Comparison of ENCODE assay signal across 4 cellular contexts in genomic region chr1:155193991-155194240, GRCh38. TPM values are rescaled to one million over a fixed set of nuclear protein-coding genes. Genes with fewer than 3 reads are reported as not detected.
DNase-seq lines count a peak whose midpoint lies in the region; TF ChIP-seq lines count a peak whose summit lies in the region.
"Not testable (repeated sequence)": the region's sequence is repeated elsewhere in the genome, so short reads cannot be mapped to it uniquely, and the experiment has no call there.

No MANE protein-coding gene starts in this region.

- WGBS in mesenchymal stem cell: 5% methylated on average over 15 of the region's 16 CpGs

- peaks cover 11% of the 10 kb centered on the region for H3K79me1 ChIP-seq in mesenchymal stem cell (replicated peaks; ENCODE audit: low read length, poor library complexity, severe bottlenecking)

- H2BK12ac ChIP-seq in mesenchymal stem cell (ENCODE audit: low read length in 2 of 2): peak overlapping the region in 1 of 2 experiments; percentile 46

- H3K9ac ChIP-seq in OCI-LY3 (ENCODE audit: low read length) (peak overlapping the region; percentile 89), mesenchymal stem cell (ENCODE audit: low read length) (peak overlapping the region; percentile 96)

- H3K18ac ChIP-seq in mesenchymal stem cell (ENCODE audit: low read depth in 1 of 2, low read length in 2 of 2): peak overlapping the region; percentile 93 to 97

- H2AK5ac ChIP-seq in mesenchymal stem cell (ENCODE audit: low read length, severe bottlenecking): peak overlapping the region; percentile 38

- not testable (repeated sequence) for H2BK15ac ChIP-seq in mesenchymal stem cell (ENCODE audit: low read depth, poor library complexity, severe bottlenecking)

- not testable (repeated sequence) for H4K20me1 ChIP-seq in OCI-LY3 (ENCODE audit: insufficient read depth, low read length)

- peak overlapping the region; percentile 80 for H3K4me3 ChIP-seq in OCI-LY3 (ENCODE audit: low read length)
- peak overlapping the region; percentile 52 to 81 for H3K4me3 ChIP-seq in mesenchymal stem cell (ENCODE audit: insufficient read depth in 1 of 2, low read depth in 1 of 2, low read length in 2 of 2)

- peak overlapping the region; percentile 94 for H3K4me2 ChIP-seq in OCI-LY3 (ENCODE audit: low read length)
- peak overlapping the region; percentile 75 for H3K4me2 ChIP-seq in mesenchymal stem cell (ENCODE audit: low read length, poor library complexity, severe bottlenecking)

- not testable (repeated sequence) for H3K79me2 ChIP-seq in OCI-LY3 (ENCODE audit: low read length)

- H3K9me3 Mint-ChIP-seq in type B pancreatic cell: not testable (repeated sequence)

- not testable (repeated sequence) for H3K36me3 Mint-ChIP-seq in type B pancreatic cell

- not testable (repeated sequence) for H3K9me3 ChIP-seq in OCI-LY3 (ENCODE audit: insufficient read depth, low read length); mesenchymal stem cell (ENCODE audit: control insufficient read depth, low read length)

- H3K27me3 Mint-ChIP-seq in type B pancreatic cell: not testable (repeated sequence)

- peak overlapping the region; percentile 98 for H4K8ac ChIP-seq in mesenchymal stem cell (ENCODE audit: low read length)

- not testable (repeated sequence) for H2BK120ac ChIP-seq in mesenchymal stem cell (ENCODE audit: low read depth, low read length)

- peaks cover 36% of the 10 kb centered on the region for H3K4me1 Mint-ChIP-seq in type B pancreatic cell (ENCODE audit: unreplicated experiment)

- peak overlapping the region; percentile 25 for H2BK5ac ChIP-seq in mesenchymal stem cell (ENCODE audit: low read depth, low read length, poor library complexity, severe bottlenecking)

- H3K27ac ChIP-seq in OCI-LY3 (ENCODE audit: low read length): peak overlapping the region; percentile 67
- H3K27ac ChIP-seq in caudate nucleus (ENCODE audit: low read depth, low read length): peak overlapping the region; percentile 91
- H3K27ac ChIP-seq in mesenchymal stem cell (ENCODE audit: low read length, poor library complexity, severe bottlenecking): peak overlapping the region; percentile 63

- not testable (repeated sequence) for H3K27me3 ChIP-seq in OCI-LY3 (ENCODE audit: low read depth, low read length); mesenchymal stem cell (ENCODE audit: control insufficient read depth in 1 of 2, insufficient read depth in 1 of 2, low read length in 2 of 2)

- H3K36me3 ChIP-seq in OCI-LY3 (replicated peaks; ENCODE audit: low read depth, low read length): not testable (repeated sequence)
- H3K36me3 ChIP-seq in mesenchymal stem cell (ENCODE audit: control insufficient read depth in 1 of 2, insufficient read depth in 2 of 2, low read depth in 1 of 2, low read length in 2 of 2): peaks cover 19 to 27% of the 10 kb centered on the region in 2 experiments

- H2AFZ ChIP-seq in OCI-LY3 (ENCODE audit: low read depth, low read length) (peak overlapping the region; percentile 95; the same call in 1 of the 2 replicates), mesenchymal stem cell (ENCODE audit: low read depth, low read length) (peak overlapping the region; percentile 30)

- not testable (repeated sequence) for TF ChIP-seq CTCF in OCI-LY3 (IDR thresholded peaks at IDR 0.05; ENCODE audit: low read depth, low read length); type B pancreatic cell (conservative IDR thresholded peaks at IDR 0.05)

- H4K91ac ChIP-seq in mesenchymal stem cell (ENCODE audit: low read length): peak overlapping the region; percentile 98

- H3K4me3 Mint-ChIP-seq in type B pancreatic cell: peak overlapping the region; percentile 94

- peak overlapping the region in 1 of 2 experiments; percentile 53 for H3K14ac ChIP-seq in mesenchymal stem cell (ENCODE audit: low read length in 2 of 2)

- H3K27ac Mint-ChIP-seq in type B pancreatic cell: peak overlapping the region; percentile 100

- peak overlapping the region in 1 of 2 experiments; percentile 63 for H3K23ac ChIP-seq in mesenchymal stem cell (ENCODE audit: low read length in 2 of 2)

- DNase-seq in caudate nucleus (lab: John Stamatoyannopoulos, UW); mesenchymal stem cell; type B pancreatic cell (ENCODE audit: extremely low spot score, unreplicated experiment): not testable (repeated sequence)

- H3K4me1 ChIP-seq in OCI-LY3 (ENCODE audit: low read length) (peaks cover 24% of the 10 kb centered on the region), mesenchymal stem cell (ENCODE audit: control insufficient read depth, insufficient read depth, low read depth, low read length) (peaks cover 27% of the 10 kb centered on the region)

- peak overlapping the region; percentile 56 to 89 for H3K4ac ChIP-seq in mesenchymal stem cell (ENCODE audit: low read depth in 1 of 2, low read length in 2 of 2)

RNA-seq across cellular contexts. Expression of gene THBS3, which starts 13.8 kb away (rescaled TPM):
- 41.3 TPM for polyA plus RNA-seq in mesenchymal stem cell (2013, experiment 1 of 2)
- polyA plus RNA-seq in mesenchymal stem cell (2013, experiment 2 of 2): 39.4 TPM
- total RNA-seq in type B pancreatic cell (ENCODE audit: low replicate concordance): 23.2 and 28.0 TPM in 2 replicates

RNA-seq across cellular contexts. Expression of gene MTX1, which starts 14.6 kb away (rescaled TPM):
- polyA plus RNA-seq in mesenchymal stem cell (2013, experiment 1 of 2): 39.5 TPM
- 38.9 TPM for polyA plus RNA-seq in mesenchymal stem cell (2013, experiment 2 of 2)
- 34.0 and 44.2 TPM in 2 replicates for total RNA-seq in type B pancreatic cell (ENCODE audit: low replicate concordance)

RNA-seq across cellular contexts. Expression of gene TRIM46, which starts 20.3 kb away (rescaled TPM):
- polyA plus RNA-seq in mesenchymal stem cell (2013, experiment 1 of 2): 7.1 TPM
- 6.5 TPM for polyA plus RNA-seq in mesenchymal stem cell (2013, experiment 2 of 2)
- 2.0 and 8.1 TPM in 2 replicates for total RNA-seq in type B pancreatic cell (ENCODE audit: low replicate concordance)

RNA-seq across cellular contexts. Expression of gene KRTCAP2, which starts 20.8 kb away (rescaled TPM):
- polyA plus RNA-seq in mesenchymal stem cell (2013, experiment 1 of 2): 350 TPM
- polyA plus RNA-seq in mesenchymal stem cell (2013, experiment 2 of 2): 358 TPM
- 173 and 179 TPM in 2 replicates for total RNA-seq in type B pancreatic cell (ENCODE audit: low replicate concordance)

RNA-seq across cellular contexts. Expression of gene DPM3, which starts 53.6 kb away (rescaled TPM):
- 176 TPM for polyA plus RNA-seq in mesenchymal stem cell (2013, experiment 1 of 2)
- 182 TPM for polyA plus RNA-seq in mesenchymal stem cell (2013, experiment 2 of 2)
- 73.9 and 75.3 TPM in 2 replicates for total RNA-seq in type B pancreatic cell (ENCODE audit: low replicate concordance)
